Comparison of ENCODE assay signal across 36 cellular contexts in the genomic region with DNA sequence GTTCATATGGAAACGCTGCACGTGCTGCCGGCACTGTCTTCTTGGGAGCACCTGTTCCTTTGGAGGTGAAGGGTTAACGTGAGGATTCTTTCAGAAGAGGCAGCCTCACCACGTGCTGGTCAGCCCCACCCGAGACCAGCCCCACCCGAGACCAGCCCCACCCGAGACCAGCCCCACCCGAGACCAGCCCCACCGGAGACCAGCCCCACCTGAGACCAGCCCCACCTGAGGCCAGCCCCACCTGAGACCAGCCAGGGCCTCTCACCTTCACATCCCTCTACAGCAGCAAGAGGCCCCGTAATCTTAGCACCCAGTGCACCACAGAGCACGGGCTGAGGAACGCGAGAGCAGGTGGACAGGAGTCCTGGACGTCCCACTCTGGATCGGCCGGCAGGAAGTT. TPM values are rescaled to one million over a fixed set of nuclear protein-coding genes. Genes with fewer than 3 reads are reported as not detected.
DNase-seq lines count a peak whose midpoint lies in the region; ATAC-seq, FAIRE-seq and TF ChIP-seq lines count a peak whose summit lies in the region.
"Had no signal": no experiment of that assay in that cellular context is flagged by ENCODE, and none has a peak within 500 bp of the region (broad histone marks: within the 10 kb centered on the region; RNA-seq: fewer than 3 reads in every experiment).

No MANE protein-coding gene starts in this region.

- H2BK12ac ChIP-seq in neuronal stem cell (ENCODE audit: low read length) = no peak overlapping the region

- H3K14ac ChIP-seq in neuronal stem cell (ENCODE audit: low read length) = peak overlapping the region; percentile 6

- ATAC-seq in K562 (no peak), upper lobe of left lung (ENCODE audit: low FRiP score in 2 of 2) (no peak), HG03520 (IDR thresholded peaks at IDR 0.05; ENCODE audit: unreplicated experiment) (no peak)
- ATAC-seq: A549; CD8-positive, alpha-beta T cell had no signal

- no peak overlapping the region for H3K4me3 ChIP-seq in HEK293 (ENCODE audit: low read depth, low read length)
- no peak overlapping the region for H3K4me3 ChIP-seq in K562
- H3K4me3 ChIP-seq in neuronal stem cell (ENCODE audit: low read length in 2 of 2) = no peak overlapping the region
- no peak overlapping the region for H3K4me3 ChIP-seq in tibial artery
- no peak overlapping the region for H3K4me3 ChIP-seq in upper lobe of left lung
- H3K4me3 ChIP-seq: A549; BLaER1; BLaER1 treated with 17β-estradiol and CSF1 and Interleukin-3, amounts not matched to agents 10 nM and 100 nM had no signal

- H2BK120ac ChIP-seq in neuronal stem cell (ENCODE audit: low read depth, low read length) = no peak overlapping the region

- no peak for DNase-seq in K562 (ENCODE audit: extremely low read depth in 1 of 4, low spot score in 3 of 4)
- no peak for DNase-seq in neuronal stem cell (ENCODE audit: low spot score)
- no peak for DNase-seq in tibial artery
- no peak for DNase-seq in upper lobe of left lung
- DNase-seq in GM19238 (ENCODE audit: insufficient read length, low spot score) = no peak
- DNase-seq in foreskin melanocyte = no peak
- DNase-seq: 8988T; ACHN; AML-193; BE2C; C1 segment of cervical spinal cord; Caco-2; Calu3; CD4-positive, alpha-beta memory T cell; CD4-positive, alpha-beta T cell; CD4-positive, CD25-positive, alpha-beta regulatory T cell; CD8-positive, alpha-beta memory T cell; CD8-positive, alpha-beta T cell; COR-L47; DMS 273 treated with DMSO at 0.1 percent for 48 hours; DMS153; DMS53; DMS79; DMS79 treated with DMSO at 0.1 percent for 48 hours; DND-41; EL had no signal

- peaks cover 21% of the 10 kb centered on the region; the same call in 1 of the 2 replicates for H4K20me1 ChIP-seq in K562 (replicated peaks; ENCODE audit: control insufficient read depth, insufficient read depth, low read length)

- peak overlapping the region; percentile 40 for H2AK5ac ChIP-seq in neuronal stem cell (ENCODE audit: low read depth, low read length)

- H3K4ac ChIP-seq in neuronal stem cell (ENCODE audit: low read length) = no peak overlapping the region

- no peaks in the 10 kb centered on the region for H3K4me1 ChIP-seq in HEK293 (ENCODE audit: control insufficient read depth, insufficient read depth, low read length)
- H3K4me1 ChIP-seq in K562 (replicated peaks in 1 of 2; ENCODE audit: control insufficient read depth in 2 of 2, insufficient read depth in 2 of 2, low read length in 2 of 2) = peaks cover 0 to 4% of the 10 kb centered on the region in 2 experiments; a peak in 2 of 5 replicates
- H3K4me1 ChIP-seq in neuronal stem cell (ENCODE audit: control insufficient read depth in 2 of 2, insufficient read depth in 1 of 2, low read depth in 1 of 2, low read length in 2 of 2) = peaks cover 0 to 23% of the 10 kb centered on the region in 2 donors
- H3K4me1 ChIP-seq in tibial artery = peaks cover 0 to 99% (median 44%) of the 10 kb centered on the region in 4 donors
- H3K4me1 ChIP-seq in upper lobe of left lung = no peaks in the 10 kb centered on the region
- H3K4me1 ChIP-seq: A549, BE2C, Caco-2 had no signal

- BruUV-seq in K562 (replicated peaks; lab: Mats Ljungman, UMichigan) = no TSS peak

- H3K36me3 ChIP-seq in HEK293 (ENCODE audit: control insufficient read depth in 2 of 2, insufficient read depth in 1 of 2, low read length in 2 of 2) = peaks cover 0 to 13% of the 10 kb centered on the region in 2 experiments; a peak in 1 of 3 replicates
- no peaks in the 10 kb centered on the region for H3K36me3 ChIP-seq in K562 (ENCODE audit: control insufficient read depth, insufficient read depth, low read length)
- H3K36me3 ChIP-seq in neuronal stem cell (replicated peaks in 1 of 2; ENCODE audit: control insufficient read depth in 2 of 2, insufficient read depth in 2 of 2, low read length in 2 of 2) = no peaks in the 10 kb centered on the region
- H3K36me3 ChIP-seq in tibial artery = no peaks in the 10 kb centered on the region
- no peaks in the 10 kb centered on the region for H3K36me3 ChIP-seq in upper lobe of left lung
- H3K36me3 ChIP-seq: BE2C; BLaER1; BLaER1 treated with 17β-estradiol and CSF1 and Interleukin-3, amounts not matched to agents 10 nM and 100 nM had no signal

- H3K4me2 ChIP-seq in K562 (ENCODE audit: insufficient read depth, low read length) = no peak overlapping the region
- H3K4me2 ChIP-seq in neuronal stem cell (ENCODE audit: insufficient read depth, low read length, poor library complexity, severe bottlenecking) = no peak overlapping the region
- H3K4me2 ChIP-seq: A549 had no signal

- POLR2A ChIA-PET in HEK293 (lab: Yijun Ruan, JAX) (no interaction called here), K562 (lab: Yijun Ruan, JAX) (no interaction called here)

- CTCF ChIA-PET in HEK293 (lab: Yijun Ruan, JAX) (no interaction called here), K562 (lab: Yijun Ruan, JAX; ENCODE audit: low intra/inter-chr PET ratio) (no interaction called here)

- no peak overlapping the region for H4K8ac ChIP-seq in neuronal stem cell (ENCODE audit: low read depth, low read length)

- in situ Hi-C loops in K562 (cut with MboI) = no loop called here

- intact Hi-C loops in K562 (cut with micrococcal nuclease) = no loop called here
- intact Hi-C loops in tibial artery (cut with DNase I; ENCODE audit: low total_unique reads) = no loop called here

- peaks cover 8% of the 10 kb centered on the region for H3K79me1 ChIP-seq in neuronal stem cell (ENCODE audit: low read depth, low read length)

- peak overlapping the region; percentile 63 for H3K18ac ChIP-seq in neuronal stem cell (ENCODE audit: low read length)

- H2AFZ ChIP-seq in K562 (ENCODE audit: low read depth, low read length) = no peak overlapping the region
- no peak overlapping the region for H2AFZ ChIP-seq in neuronal stem cell (ENCODE audit: low read length)

- no peak overlapping the region for H3K27ac ChIP-seq in HEK293 (ENCODE audit: extremely low read depth, low read depth, low read length)
- H3K27ac ChIP-seq in K562 (ENCODE audit: extremely low read depth, low read depth, low read length) = no peak overlapping the region
- H3K27ac ChIP-seq in neuronal stem cell (replicated peaks; ENCODE audit: low read length) = no peak overlapping the region
- H3K27ac ChIP-seq in tibial artery = peak overlapping the region; percentile 33 to 57
- H3K27ac ChIP-seq in upper lobe of left lung = no peak overlapping the region
- H3K27ac ChIP-seq: 22Rv1; A549; BLaER1; BLaER1 treated with 17β-estradiol and CSF1 and Interleukin-3, amounts not matched to agents 10 nM and 100 nM; C4-2B had no signal

- TF ChIP-seq POLR2A in K562 (conservative IDR thresholded peaks at IDR 0.05) (no peak), upper lobe of left lung (IDR thresholded peaks at IDR 0.05) (no peak)

- H3K9ac ChIP-seq in K562 (ENCODE audit: insufficient read depth in 1 of 2, low read depth in 2 of 2, low read length in 2 of 2) = no peak overlapping the region
- peak overlapping the region; percentile 53 for H3K9ac ChIP-seq in neuronal stem cell (ENCODE audit: low read depth, low read length, poor library complexity)
- H3K9ac ChIP-seq: BLaER1; BLaER1 treated with 17β-estradiol and CSF1 and Interleukin-3, amounts not matched to agents 10 nM and 100 nM had no signal

- 6% methylated on average over 17 of the region's 17 CpGs for WGBS in K562 (ENCODE audit: insufficient coverage, low coverage, missing lambda C conversion rate)
- no CpG with 5 or more reads among the region's 17 CpGs for WGBS in neuronal stem cell (ENCODE audit: extremely low coverage in 2 of 2, insufficient read length in 2 of 2, insufficient replicate concordance in 1 of 2), 2 donors
- WGBS in upper lobe of left lung, 2 donors = 67 to 72% methylated on average over 7 to 17 of the region's 17 CpGs

- H3K9me1 ChIP-seq in K562 (ENCODE audit: control insufficient read depth, insufficient read depth, low read length) = no peaks in the 10 kb centered on the region

- H2BK15ac ChIP-seq in neuronal stem cell (ENCODE audit: low read length) = no peak overlapping the region

- H3K27me3 ChIP-seq in K562 (ENCODE audit: control insufficient read depth in 2 of 2, insufficient read depth in 2 of 2, low read length in 2 of 2) (peaks cover 40 to 78% of the 10 kb centered on the region in 2 experiments; a peak in 4 of 5 replicates), neuronal stem cell (ENCODE audit: control insufficient read depth in 3 of 3, insufficient read depth in 3 of 3, low read depth in 1 of 3, low read length in 3 of 3) (peaks cover 0 to 64% (median 0%) of the 10 kb centered on the region in 3 experiments), tibial artery (no peaks in the 10 kb centered on the region), upper lobe of left lung (no peaks in the 10 kb centered on the region)

- TF ChIP-seq CTCF in HEK293 (tag by site-specific recombination; IDR thresholded peaks at IDR 0.05) (no peak), K562 (IDR thresholded peaks at IDR 0.05 in 2 of 3, conservative IDR thresholded peaks at IDR 0.05 in 1 of 3; ENCODE audit: insufficient read depth in 2 of 3, low read depth in 1 of 3, low read length in 3 of 3) (no peak), tibial artery (IDR thresholded peaks at IDR 0.05) (no peak), upper lobe of left lung (IDR thresholded peaks at IDR 0.05) (no peak)

- H3K9me3 ChIP-seq in HEK293 (ENCODE audit: control insufficient read depth, insufficient read depth, low read depth, low read length) = no peaks in the 10 kb centered on the region
- H3K9me3 ChIP-seq in K562 (replicated peaks; ENCODE audit: control insufficient read depth, insufficient read depth, low read depth, low read length) = no peaks in the 10 kb centered on the region
- peaks cover 0 to 1% of the 10 kb centered on the region in 2 donors for H3K9me3 ChIP-seq in neuronal stem cell (replicated peaks in 1 of 2; ENCODE audit: control insufficient read depth in 2 of 2, insufficient read depth in 1 of 2, low read depth in 1 of 2, low read length in 2 of 2)
- no peaks in the 10 kb centered on the region for H3K9me3 ChIP-seq in tibial artery
- no peaks in the 10 kb centered on the region for H3K9me3 ChIP-seq in upper lobe of left lung
- H3K9me3 ChIP-seq: A549; BE2C; BLaER1; BLaER1 treated with 17β-estradiol and CSF1 and Interleukin-3, amounts not matched to agents 10 nM and 100 nM; Caco-2 had no signal

- FAIRE-seq in K562 (lab: Jason Lieb, UNC) = no peak
- FAIRE-seq: A204.1, A549, D721Med had no signal

- TF ChIP-seq EP300 in K562 (IDR thresholded peaks at IDR 0.05; ENCODE audit: low read length) (no peak), upper lobe of left lung (IDR thresholded peaks at IDR 0.05) (no peak)

- TF ChIP-seq RAD21 in K562 (CRISPR knock-in tag; conservative IDR thresholded peaks at IDR 0.05 in 1 of 2, IDR thresholded peaks at IDR 0.05 in 1 of 2) = no peak

- H4K91ac ChIP-seq in neuronal stem cell (ENCODE audit: low read depth, low read length, poor library complexity) = no peak overlapping the region

- no peak overlapping the region for H3K23ac ChIP-seq in neuronal stem cell (ENCODE audit: low read depth, low read length, poor library complexity)

- no peak overlapping the region for H2BK5ac ChIP-seq in neuronal stem cell (ENCODE audit: low read length)

- no peaks in the 10 kb centered on the region for H3K79me2 ChIP-seq in K562 (ENCODE audit: control insufficient read depth, insufficient read depth, low read length)

RNA-seq across cellular contexts. Expression of a gene that starts 18.0 kb away (rescaled TPM):
- total RNA-seq in K562 (2011; cell fraction: chromatin; rRNA removed; ENCODE audit: low replicate concordance) = 0.35 TPM in 1 of 2 replicates, not detected in the other
- 0.50 and 0.66 TPM in 2 replicates for total RNA-seq in K562 (2011; cell fraction: nucleolus; rRNA removed)
- 0.61 TPM in 1 of 2 replicates, not detected in the other for total RNA-seq in K562 (2011; cell fraction: nucleoplasm; rRNA removed)
- total RNA-seq in K562 (2014; rRNA removed) (not detected in 2 replicates), K562 (2014; rRNA removed; fragmentation: Illumina TruSeq; extraction: Trizol) (not detected in 2 replicates), K562 (2015; rRNA removed; fragmentation: Illumina TruSeq; extraction: Trizol) (not detected in 2 replicates), K562 (2021) (0.02 and 0.27 TPM in 2 replicates), upper lobe of left lung (10 to 100 TPM; 12.3 to 54.5 (median 21.2) TPM)
- polyA plus RNA-seq in K562 (2011; rRNA removed) (0.10 TPM in 1 of 2 replicates, not detected in the other), K562 (2014; fragmentation: Illumina TruSeq; extraction: Trizol) (not detected in 2 replicates), K562 (2014; fragmentation: Nextera tagmentation; extraction: Ambion mirVana) (not detected), K562 (2014; rRNA removed) (not detected in 2 replicates)
- polyA plus RNA-seq in K562 (2011; cell fraction: cytosol; rRNA removed) = 0.18 TPM in 1 of 2 replicates, not detected in the other
- not detected in 2 replicates for polyA plus RNA-seq in K562 (2011; cell fraction: nucleus; rRNA removed)
- polyA plus RNA-seq in K562 (2012) = 0.03 and 0.26 TPM in 2 replicates
- polyA minus RNA-seq in K562 (2011; rRNA and poly(A)+ RNA removed) = not detected in 2 replicates
- polyA minus RNA-seq in K562 (2011; cell fraction: cytosol; rRNA and poly(A)+ RNA removed) = not detected in 2 replicates
- 0.13 TPM in 1 of 2 replicates, not detected in the other for polyA minus RNA-seq in K562 (2011; cell fraction: nucleus; rRNA and poly(A)+ RNA removed)
- polyA plus RNA-seq in neuronal stem cell (2013, experiment 1 of 2) = 7.9 TPM
- 7.6 TPM for polyA plus RNA-seq in neuronal stem cell (2013, experiment 2 of 2)
- total RNA-seq: CD4-positive, alpha-beta memory T cell; CD4-positive, alpha-beta T cell; CD8-positive, alpha-beta memory T cell; CD8-positive, alpha-beta T cell had no signal
- polyA plus RNA-seq: CD14-positive monocyte; CD4-positive, alpha-beta memory T cell; CD4-positive, CD25-positive, alpha-beta regulatory T cell; CD8-positive, alpha-beta memory T cell had no signal

Comparison
In these comparisons a context has a peak if more than half of its experiments do, and no peak if none do; other contexts are left out.
1. H3K27ac ChIP-seq: peak in tibial artery (2 of 2); none in HEK293 (single experiment), K562 (single experiment), neuronal stem cell (single experiment) and upper lobe of left lung (0 of 4).
2. RNA of a gene that starts 18.0 kb away (total RNA-seq): 12.3 to 54.5 TPM in upper lobe of left lung; 0.02 to 0.66 TPM in K562; every median in the first group is over 4 times any median in the second.